In the genomic region with DNA sequence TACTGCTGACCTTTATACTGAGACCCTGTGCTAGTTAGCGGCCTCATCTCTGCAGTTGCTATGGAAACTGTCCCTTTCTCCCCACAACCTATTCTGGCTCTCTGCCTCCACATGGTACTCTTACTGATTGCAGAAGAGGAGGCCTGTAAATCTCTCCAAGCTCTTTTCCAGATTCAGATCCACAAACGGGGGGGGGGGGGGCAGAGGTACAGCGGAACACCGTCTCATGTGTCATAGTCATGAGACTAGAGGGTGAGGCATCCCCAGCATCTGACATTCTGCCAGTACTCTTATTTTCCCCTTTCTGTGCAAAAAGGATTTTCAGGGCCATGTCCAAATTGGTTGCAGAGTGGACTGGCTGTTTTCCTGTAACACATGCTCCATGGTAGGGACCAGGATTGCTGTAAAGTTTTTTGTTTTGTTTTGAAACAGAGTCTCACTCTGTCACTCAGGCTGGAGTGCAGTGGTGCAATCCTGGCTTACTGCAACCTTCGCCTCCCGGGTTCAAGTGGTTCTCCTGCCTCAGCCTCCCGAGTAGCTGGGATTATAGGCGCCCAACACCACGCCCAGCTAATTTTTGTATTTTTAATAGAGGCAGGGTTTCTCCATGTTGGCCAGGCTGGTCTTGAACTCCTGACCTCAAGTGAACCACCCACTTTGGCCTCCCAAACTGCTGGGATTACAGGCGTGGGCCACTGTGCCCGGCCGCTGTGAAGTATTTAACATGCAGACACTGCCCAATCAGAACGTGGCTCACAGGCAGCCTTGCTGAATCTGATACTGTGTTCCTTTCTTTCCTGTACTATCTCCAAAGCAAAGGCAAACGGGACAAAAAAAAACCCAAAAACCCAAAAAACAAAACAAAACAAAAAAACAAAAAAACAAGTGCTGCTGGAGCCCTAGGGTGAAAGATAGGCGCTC, we compare ENCODE assay signal across 8 cellular contexts. TPM values are rescaled to one million over a fixed set of nuclear protein-coding genes. Genes with fewer than 3 reads are reported as not detected.
DNase-seq lines count a peak whose midpoint lies in the region; ATAC-seq and TF ChIP-seq lines count a peak whose summit lies in the region.

No MANE protein-coding gene starts in this region.

- peaks cover 6% of the 10 kb centered on the region for H3K36me3 Mint-ChIP-seq in activated T-helper 17 cell treated with anti-CD3 and anti-CD28 coated beads, Interleukin-2, amount 50 U/mL, for 72 hours (ENCODE audit: low read depth)
- H3K36me3 Mint-ChIP-seq in immature natural killer cell: no peaks in the 10 kb centered on the region
- no peaks in the 10 kb centered on the region for H3K36me3 Mint-ChIP-seq in type B pancreatic cell

- peak; percentile 58 for DNase-seq in Right ventricle myocardium superior
- DNase-seq in left cardiac atrium: no peak
- no peak for DNase-seq in immature natural killer cell
- no peak for DNase-seq in type B pancreatic cell (ENCODE audit: extremely low spot score, unreplicated experiment)
- no peak for DNase-seq in T1000 (lab: John Stamatoyannopoulos, UW)

- peaks cover 29% of the 10 kb centered on the region for H3K4me1 Mint-ChIP-seq in activated T-helper 17 cell treated with anti-CD3 and anti-CD28 coated beads, Interleukin-2, amount 50 U/mL, for 72 hours
- peaks cover 18 to 20% of the 10 kb centered on the region in 2 donors for H3K4me1 Mint-ChIP-seq in immature natural killer cell
- peaks cover 44% of the 10 kb centered on the region for H3K4me1 Mint-ChIP-seq in type B pancreatic cell (ENCODE audit: unreplicated experiment)

- no peaks in the 10 kb centered on the region for H3K27me3 Mint-ChIP-seq in activated T-helper 17 cell treated with anti-CD3 and anti-CD28 coated beads, Interleukin-2, amount 50 U/mL, for 72 hours
- H3K27me3 Mint-ChIP-seq in immature natural killer cell (ENCODE audit: low read depth in 3 of 3) (peaks cover 15 to 19% (median 15%) of the 10 kb centered on the region in 3 donors), type B pancreatic cell (peaks cover 6% of the 10 kb centered on the region)

- no peak for TF ChIP-seq CTCF in type B pancreatic cell (conservative IDR thresholded peaks at IDR 0.05)

- peak overlapping the region; percentile 94 for H3K4me3 Mint-ChIP-seq in activated T-helper 17 cell treated with anti-CD3 and anti-CD28 coated beads, Interleukin-2, amount 50 U/mL, for 72 hours
- peak overlapping the region; percentile 39 to 98 (median 88) for H3K4me3 Mint-ChIP-seq in immature natural killer cell
- peak overlapping the region; percentile 96 for H3K4me3 Mint-ChIP-seq in type B pancreatic cell

- peak overlapping the region; percentile 97 for H3K27ac Mint-ChIP-seq in activated T-helper 17 cell treated with anti-CD3 and anti-CD28 coated beads, Interleukin-2, amount 50 U/mL, for 72 hours
- H3K27ac Mint-ChIP-seq in immature natural killer cell (peak overlapping the region in 5 of 6 donors; percentile 46 to 99 (median 98)), type B pancreatic cell (peak overlapping the region; percentile 97)

- intact Hi-C loops in Right ventricle myocardium superior (cut with DNase I) (no loop called here), left cardiac atrium (cut with DNase I) (no loop called here)

- ATAC-seq in Right ventricle myocardium superior (ENCODE audit: poor library complexity) (no peak), left cardiac atrium (no peak), GM21723 (IDR thresholded peaks at IDR 0.05; ENCODE audit: unreplicated experiment) (no peak), HG03571 (IDR thresholded peaks at IDR 0.05; ENCODE audit: unreplicated experiment) (no peak)
- no peak for ATAC-seq in activated T-helper 17 cell treated with anti-CD3 and anti-CD28 coated beads, Interleukin-2, amount 50 U/mL, for 72 hours (replicated peaks)

- no peaks in the 10 kb centered on the region for H3K9me3 Mint-ChIP-seq in activated T-helper 17 cell treated with anti-CD3 and anti-CD28 coated beads, Interleukin-2, amount 50 U/mL, for 72 hours
- no peaks in the 10 kb centered on the region for H3K9me3 Mint-ChIP-seq in immature natural killer cell
- no peaks in the 10 kb centered on the region for H3K9me3 Mint-ChIP-seq in type B pancreatic cell

RNA-seq across cellular contexts. Expression of a gene that starts 8.1 kb away (rescaled TPM):
- total RNA-seq in Right ventricle myocardium superior (24.4 TPM), left cardiac atrium (10 to 100 TPM; 23.8 to 24.5 TPM), type B pancreatic cell (ENCODE audit: low replicate concordance) (6.0 and 18.2 TPM in 2 replicates)
- 1 to 10 TPM; 1.7 to 3.5 TPM for total RNA-seq in activated T-helper 17 cell treated with anti-CD3 and anti-CD28 coated beads, Interleukin-2, amount 50 U/mL, for 72 hours
- polyA plus RNA-seq in immature natural killer cell: under 1 TPM in 2 of 3 donors, not detected in 1; 0.04 to 0.07 TPM

RNA-seq across cellular contexts. Expression of a gene that starts 16.3 kb away (rescaled TPM):
- total RNA-seq in Right ventricle myocardium superior: 23.7 TPM
- total RNA-seq in left cardiac atrium: 10 to 100 TPM; 30.1 to 33.5 TPM
- 10 to 100 TPM; 29.9 to 30.9 TPM for total RNA-seq in activated T-helper 17 cell treated with anti-CD3 and anti-CD28 coated beads, Interleukin-2, amount 50 U/mL, for 72 hours
- 1 to 10 TPM in 2 of 3 donors, under 1 TPM in 1; 0.55 to 7.8 (median 3.0) TPM for polyA plus RNA-seq in immature natural killer cell
- 68.3 and 101 TPM in 2 replicates for total RNA-seq in type B pancreatic cell (ENCODE audit: low replicate concordance)
